ENCODE assay signal across 8 cellular contexts in genomic region chr3:87350367-87351199, GRCh38.
DNase-seq lines count a peak whose midpoint lies in the region; ATAC-seq and TF ChIP-seq lines count a peak whose summit lies in the region.

No MANE protein-coding gene starts in this region.

- H3K27ac ChIP-seq in colonic mucosa (no peak overlapping the region), right lobe of liver (no peak overlapping the region)

- H3K4me1 Mint-ChIP-seq in activated naive CD4-positive, alpha-beta T cell treated with anti-CD3 and anti-CD28 coated beads, Interleukin-2, amount 10 ng/mL, durations not matched to agents 7 days and 5 days = no peaks in the 10 kb centered on the region

- ATAC-seq in GM21381 (IDR thresholded peaks at IDR 0.05; ENCODE audit: unreplicated experiment) (peak; percentile 99), HG03469 (IDR thresholded peaks at IDR 0.05; ENCODE audit: unreplicated experiment) (peak; percentile 99), right lobe of liver (peak; percentile 91 to 96 (median 94))

- H3K4me1 ChIP-seq in colonic mucosa (no peaks in the 10 kb centered on the region), right lobe of liver (no peaks in the 10 kb centered on the region)

- H3K9me3 ChIP-seq in colonic mucosa (no peaks in the 10 kb centered on the region), right lobe of liver (no peaks in the 10 kb centered on the region)

- no peaks in the 10 kb centered on the region for H3K36me3 ChIP-seq in colonic mucosa
- H3K36me3 ChIP-seq in right lobe of liver = no peaks in the 10 kb centered on the region

- CTCF ChIA-PET in activated naive CD4-positive, alpha-beta T cell treated with anti-CD3 and anti-CD28 coated beads, Interleukin-2, amount 10 ng/mL, durations not matched to agents 7 days and 5 days (lab: Charles Lee) = interaction anchor here (0.6 to 2.2 kb wide), 21 partner anchors 13 to 830 kb away, joined by 3 to 8 read pairs (median 4); no protein-coding TSS in a partner anchor

- H3K9ac ChIP-seq in colonic mucosa (ENCODE audit: low read depth in 2 of 2, low read length in 2 of 2) = no peak overlapping the region

- H3K27me3 Mint-ChIP-seq in activated naive CD4-positive, alpha-beta T cell treated with anti-CD3 and anti-CD28 coated beads, Interleukin-2, amount 10 ng/mL, durations not matched to agents 7 days and 5 days = peaks cover 8% of the 10 kb centered on the region

- no peaks in the 10 kb centered on the region for H3K9me3 Mint-ChIP-seq in activated naive CD4-positive, alpha-beta T cell treated with anti-CD3 and anti-CD28 coated beads, Interleukin-2, amount 10 ng/mL, durations not matched to agents 7 days and 5 days

- no peaks in the 10 kb centered on the region for H3K36me3 Mint-ChIP-seq in activated naive CD4-positive, alpha-beta T cell treated with anti-CD3 and anti-CD28 coated beads, Interleukin-2, amount 10 ng/mL, durations not matched to agents 7 days and 5 days

- TF ChIP-seq POLR2A in right lobe of liver (IDR thresholded peaks at IDR 0.05) = no peak

- no peak overlapping the region for H3K4me3 ChIP-seq in colonic mucosa
- H3K4me3 ChIP-seq in right lobe of liver = no peak overlapping the region

- H3K27ac Mint-ChIP-seq in activated naive CD4-positive, alpha-beta T cell treated with anti-CD3 and anti-CD28 coated beads, Interleukin-2, amount 10 ng/mL, durations not matched to agents 7 days and 5 days = no peak overlapping the region

- intact Hi-C loops in colonic mucosa (cut with DNase I) = loop anchor here (5.0 kb wide), 1 partner anchor 152 kb away; no protein-coding TSS in a partner anchor
- intact Hi-C loops in right lobe of liver (cut with DNase I) = no loop called here

- TF ChIP-seq CTCF in colonic mucosa (IDR thresholded peaks at IDR 0.05) (peak; percentile 83), right lobe of liver (IDR thresholded peaks at IDR 0.05) (peak; percentile 66 to 93 (median 92))

- peak; percentile 23 for DNase-seq in activated naive CD4-positive, alpha-beta T cell treated with anti-CD3 and anti-CD28 coated beads, Interleukin-2, amount 10 ng/mL, durations not matched to agents 7 days and 5 days
- DNase-seq in activated naive CD4-positive, alpha-beta T cell treated with Interleukin-2 at 50 U/mL for 16 hours = no peak
- peak; percentile 77 for DNase-seq in OCI-M1 (lab: John Stamatoyannopoulos, UW)
- DNase-seq in colonic mucosa = peak; percentile 25
- no peak for DNase-seq in right lobe of liver
- DNase-seq in ecto neural progenitor cell (ENCODE audit: low spot score) = no peak

- H3K27me3 ChIP-seq in colonic mucosa (no peaks in the 10 kb centered on the region), right lobe of liver (no peaks in the 10 kb centered on the region)

- H3K4me3 Mint-ChIP-seq in activated naive CD4-positive, alpha-beta T cell treated with anti-CD3 and anti-CD28 coated beads, Interleukin-2, amount 10 ng/mL, durations not matched to agents 7 days and 5 days = no peak overlapping the region

- WGBS in right lobe of liver (ENCODE audit: insufficient coverage, low coverage, low lambda C conversion rate, missing lambda C conversion rate) = 17% methylated on average over 8 of the region's 9 CpGs

Comparison
In these comparisons a context has a peak if more than half of its experiments do, and no peak if none do; other contexts are left out.
1. DNase-seq: peak in activated naive CD4-positive, alpha-beta T cell treated with anti-CD3 and anti-CD28 coated beads, Interleukin-2, amount 10 ng/mL, durations not matched to agents 7 days and 5 days (single experiment), OCI-M1 (single experiment) and colonic mucosa (single experiment); none in activated naive CD4-positive, alpha-beta T cell treated with Interleukin-2 at 50 U/mL for 16 hours (single experiment), right lobe of liver (0 of 3) and ecto neural progenitor cell (single experiment).
2. Peak in every context shown above with its lines, with median percentiles within 50 percentile points of each other: ATAC-seq.